In genomic region chr6:137787016-137787415, GRCh38 we compare ENCODE assay signal across 17 cellular contexts.
DNase-seq lines count a peak whose midpoint lies in the region; ATAC-seq, FAIRE-seq and TF ChIP-seq lines count a peak whose summit lies in the region.
"Had no signal": no experiment of that assay in that cellular context is flagged by ENCODE, and none has a peak within 500 bp of the region (broad histone marks: within the 10 kb centered on the region; RNA-seq: fewer than 3 reads in every experiment).

No MANE protein-coding gene starts in this region.

- POLR2A ChIA-PET in BJ (lab: Charles Lee): no interaction called here

- TF ChIP-seq CTCF in BJ (IDR thresholded peaks at IDR 0.05; ENCODE audit: insufficient read depth, low read depth, low read length) (no peak), astrocyte of the cerebellum (IDR thresholded peaks at IDR 0.05; ENCODE audit: low read depth, low read length, missing control alignments) (no peak)

- peak; percentile 17 for FAIRE-seq in GM12892 (lab: Jason Lieb, UNC)
- FAIRE-seq: A204.1, H1, K562 had no signal

- H3K27me3 ChIP-seq in BJ (ENCODE audit: control insufficient read depth, insufficient read depth, low read length): no peaks in the 10 kb centered on the region
- H3K27me3 ChIP-seq: BLaER1 treated with 17β-estradiol and CSF1 and Interleukin-3, amounts not matched to agents 10 nM and 100 nM had no signal

- no peak overlapping the region for H3K4me3 ChIP-seq in BJ (ENCODE audit: low read depth, low read length)
- no peak overlapping the region for H3K4me3 ChIP-seq in astrocyte of the cerebellum (ENCODE audit: low read depth, low read length)
- H3K4me3 ChIP-seq: BLaER1 treated with 17β-estradiol and CSF1 and Interleukin-3, amounts not matched to agents 10 nM and 100 nM; K562 had no signal

- ATAC-seq in GM21825 (IDR thresholded peaks at IDR 0.05; ENCODE audit: unreplicated experiment): no peak
- ATAC-seq: HCT116, K562 had no signal

- DNase-seq in BJ (ENCODE audit: low read depth): peak; percentile 66
- no peak for DNase-seq in GM12892 (ENCODE audit: insufficient read length)
- peak; percentile 33 for DNase-seq in astrocyte of the cerebellum (ENCODE audit: low read depth)
- DNase-seq in fibroblast of the conjunctiva (ENCODE audit: low read depth): peak; percentile 71
- no peak for DNase-seq in SKM-1 (lab: John Stamatoyannopoulos, UW; ENCODE audit: unreplicated experiment)
- DNase-seq in nucleus accumbens (lab: John Stamatoyannopoulos, UW): no peak
- no peak for DNase-seq in glomerular visceral epithelial cell (ENCODE audit: extremely low spot score)
- DNase-seq: AML-193; CD4-positive, CD25-positive, alpha-beta regulatory T cell; DMS53; Kasumi-1 had no signal

- CTCF ChIA-PET in BJ (lab: Yijun Ruan, JAX): interaction anchor here (0.6 to 2.7 kb wide), 4 partner anchors 9 to 157 kb away, joined by 3 to 11 read pairs (median 4); no protein-coding TSS in a partner anchor

- in situ Hi-C loops in astrocyte of the cerebellum (cut with HindIII; ENCODE audit: low sequenced_read_pairs): no loop called here

- no peak for TF ChIP-seq POLR2A in GM12892 (IDR thresholded peaks at IDR 0.05; ENCODE audit: low read depth, low read length)

- no peaks in the 10 kb centered on the region for H3K36me3 ChIP-seq in BJ (ENCODE audit: control insufficient read depth, insufficient read depth, low read length)
- H3K36me3 ChIP-seq: BLaER1 treated with 17β-estradiol and CSF1 and Interleukin-3, amounts not matched to agents 10 nM and 100 nM had no signal

Comparison
In these comparisons a context has a peak if more than half of its experiments do, and no peak if none do; other contexts are left out.
1. DNase-seq: peak in BJ (single experiment), astrocyte of the cerebellum (single experiment) and fibroblast of the conjunctiva (single experiment); none in GM12892 (single experiment), SKM-1 (single experiment), nucleus accumbens (0 of 56) and glomerular visceral epithelial cell (single experiment).